Comparison of ENCODE assay signal across 18 cellular contexts in genomic region chr2:192551760-192552159, GRCh38.
DNase-seq lines count a peak whose midpoint lies in the region; ATAC-seq, FAIRE-seq and TF ChIP-seq lines count a peak whose summit lies in the region.
"Had no signal": no experiment of that assay in that cellular context is flagged by ENCODE, and none has a peak within 500 bp of the region (broad histone marks: within the 10 kb centered on the region; RNA-seq: fewer than 3 reads in every experiment).

No MANE protein-coding gene starts in this region.

- no peaks in the 10 kb centered on the region for H3K9me3 ChIP-seq in BE2C
- H3K9me3 ChIP-seq: BLaER1 had no signal

- no peak overlapping the region for H3K4me3 ChIP-seq in BE2C (ENCODE audit: low read depth, low read length)
- H3K4me3 ChIP-seq: BLaER1, GM23248 had no signal

- H3K27me3 Mint-ChIP-seq in WTC11 (ENCODE audit: low read depth), result no peaks in the 10 kb centered on the region
- H3K27me3 Mint-ChIP-seq: IgD-negative memory B cell had no signal

- DNase-seq in BE2C (no peak), WTC11 (ENCODE audit: low spot score) (peak; percentile 22), iPS-NIHi7 (ENCODE audit: extremely low spot score) (peak; percentile 9), NCI-H2196 (lab: John Stamatoyannopoulos, UW; ENCODE audit: unreplicated experiment) (no peak), GM12891 (ENCODE audit: insufficient read length, low spot score) (no peak)
- DNase-seq: ACHN, Calu3, DMS79 treated with DMSO at 0.1 percent for 48 hours, GF-D8, GM23248, H7, KBM-7 had no signal

- no peaks in the 10 kb centered on the region for H3K36me3 Mint-ChIP-seq in WTC11
- H3K36me3 Mint-ChIP-seq: CD14-positive monocyte; CD8-positive, alpha-beta T cell; IgD-negative memory B cell had no signal

- POLR2A ChIA-PET in WTC11 (lab: Charles Lee), result no interaction called here

- CTCF ChIA-PET in WTC11 (lab: Charles Lee), result no interaction called here

- FAIRE-seq in GM12891 (lab: Jason Lieb, UNC), result no peak
- FAIRE-seq: HTR-8/SVneo had no signal

- no peaks in the 10 kb centered on the region for H3K36me3 ChIP-seq in BE2C
- H3K36me3 ChIP-seq: BLaER1 had no signal

- TF ChIP-seq POLR2A in GM12891 (IDR thresholded peaks at IDR 0.05; ENCODE audit: low read depth, low read length), result no peak

- peak; percentile 93 for ATAC-seq in WTC11
- no peak for ATAC-seq in GM21576 (IDR thresholded peaks at IDR 0.05; ENCODE audit: unreplicated experiment)
- ATAC-seq: CD8-positive, alpha-beta T cell had no signal

- TF ChIP-seq CTCF in BE2C (IDR thresholded peaks at IDR 0.05; ENCODE audit: low read depth, low read length) (peak; percentile 36), WTC11 (IDR thresholded peaks at IDR 0.05) (no peak)

- H3K9me3 Mint-ChIP-seq in WTC11, result no peaks in the 10 kb centered on the region
- H3K9me3 Mint-ChIP-seq: CD8-positive, alpha-beta T cell had no signal

- H3K27ac Mint-ChIP-seq in WTC11, result no peak overlapping the region
- H3K27ac Mint-ChIP-seq: CD14-positive monocyte; CD8-positive, alpha-beta T cell; IgD-negative memory B cell had no signal

- H3K27me3 ChIP-seq in BE2C, result no peaks in the 10 kb centered on the region
- H3K27me3 ChIP-seq: BLaER1 had no signal

- no peaks in the 10 kb centered on the region for H3K4me1 ChIP-seq in BE2C
- H3K4me1 ChIP-seq: BLaER1 had no signal

- no peak overlapping the region for H3K4me3 Mint-ChIP-seq in WTC11
- H3K4me3 Mint-ChIP-seq: CD14-positive monocyte; CD8-positive, alpha-beta T cell; IgD-negative memory B cell had no signal

- H3K4me1 Mint-ChIP-seq in WTC11, result no peaks in the 10 kb centered on the region
- H3K4me1 Mint-ChIP-seq: CD14-positive monocyte, IgD-negative memory B cell had no signal

TF ChIP-seq in WTC11, 78 proteins besides CTCF, POLR2A, EP300 and RAD21 (continues in another document):
- no peak for TF ChIP-seq NFE2L1 (CRISPR knock-in tag; IDR thresholded peaks at IDR 0.05)
- TF ChIP-seq CBFB (CRISPR knock-in tag; IDR thresholded peaks at IDR 0.05; ENCODE audit: low read depth), result no peak
- TF ChIP-seq AR (CRISPR knock-in tag; IDR thresholded peaks at IDR 0.05), result no peak
- TF ChIP-seq AFF4 (CRISPR knock-in tag; IDR thresholded peaks at IDR 0.05; ENCODE audit: borderline replicate concordance), result no peak
- no peak for TF ChIP-seq FOXK1 (CRISPR knock-in tag; IDR thresholded peaks at IDR 0.05)
- no peak for TF ChIP-seq ZNF232 (CRISPR knock-in tag; IDR thresholded peaks at IDR 0.05)
- no peak for TF ChIP-seq RELA (CRISPR knock-in tag; IDR thresholded peaks at IDR 0.05; ENCODE audit: borderline replicate concordance)

TF ChIP-seq in GM12891, 5 proteins besides CTCF, POLR2A, EP300 and RAD21:
- TF ChIP-seq POLR2AphosphoS5 (IDR thresholded peaks at IDR 0.05; ENCODE audit: low read depth, low read length), result no peak
- TF ChIP-seq POU2F2 (IDR thresholded peaks at IDR 0.05; ENCODE audit: low read depth, low read length), result no peak
- TF ChIP-seq TAF1 (IDR thresholded peaks at IDR 0.05; ENCODE audit: low read depth, low read length), result no peak
- TF ChIP-seq SPI1 (IDR thresholded peaks at IDR 0.05; ENCODE audit: low read depth, low read length), result no peak
- no peak for TF ChIP-seq PAX5 (IDR thresholded peaks at IDR 0.05; ENCODE audit: insufficient read depth, low read length, severe bottlenecking)

Comparison
In these comparisons a context has a peak if more than half of its experiments do, and no peak if none do; other contexts are left out.
1. DNase-seq: peak in WTC11 (single experiment) and iPS-NIHi7 (single experiment); none in BE2C (single experiment), NCI-H2196 (single experiment) and GM12891 (single experiment).